In the genomic region with DNA sequence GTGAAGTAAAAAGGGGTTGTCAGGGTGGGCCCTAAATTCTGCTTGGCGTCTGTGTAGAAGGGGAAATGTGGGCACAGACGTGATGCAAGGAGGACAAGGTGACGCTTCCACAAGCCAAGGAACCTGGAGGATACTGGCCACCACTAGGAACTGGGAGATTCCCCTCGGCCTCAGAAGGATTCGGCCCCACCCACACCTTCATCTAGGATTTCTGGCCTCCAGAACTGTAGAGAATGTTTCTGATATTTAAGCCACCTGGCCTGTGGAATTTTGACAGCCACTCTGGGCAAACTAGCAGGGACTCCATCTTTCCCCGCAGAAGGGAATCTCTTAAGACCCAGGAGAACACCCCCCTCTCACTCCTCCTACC, we compare ENCODE assay signal across 9 cellular contexts. TPM values are rescaled to one million over a fixed set of nuclear protein-coding genes. Genes with fewer than 3 reads are reported as not detected.
DNase-seq lines count a peak whose midpoint lies in the region; ATAC-seq and TF ChIP-seq lines count a peak whose summit lies in the region.
"Had no signal": no experiment of that assay in that cellular context is flagged by ENCODE, and none has a peak within 500 bp of the region (broad histone marks: within the 10 kb centered on the region; RNA-seq: fewer than 3 reads in every experiment).

No MANE protein-coding gene starts in this region.

- H3K9me3 Mint-ChIP-seq in dendritic cell treated with granulocyte-macrophage colony-stimulating factor and Interleukin-4, amounts not matched to agents 40 ng/mL and 50 ng/mL, for 4 days = no peaks in the 10 kb centered on the region
- H3K9me3 Mint-ChIP-seq in naive thymus-derived CD8-positive, alpha-beta T cell = no peaks in the 10 kb centered on the region

- no peak for TF ChIP-seq CTCF in AG09309 (IDR thresholded peaks at IDR 0.05; ENCODE audit: control insufficient read depth, insufficient read depth, low read depth, low read length, missing control alignments)

- no peaks in the 10 kb centered on the region for H3K27me3 Mint-ChIP-seq in dendritic cell treated with granulocyte-macrophage colony-stimulating factor and Interleukin-4, amounts not matched to agents 40 ng/mL and 50 ng/mL, for 4 days
- peaks cover 0 to 4% (median 0%) of the 10 kb centered on the region in 5 donors for H3K27me3 Mint-ChIP-seq in naive thymus-derived CD8-positive, alpha-beta T cell

- H3K4me3 ChIP-seq in AG09309 (ENCODE audit: control insufficient read depth, low read depth, low read length) = peak overlapping the region; percentile 78

- H3K36me3 Mint-ChIP-seq in dendritic cell treated with granulocyte-macrophage colony-stimulating factor and Interleukin-4, amounts not matched to agents 40 ng/mL and 50 ng/mL, for 4 days (ENCODE audit: low read depth) = peaks cover 83% of the 10 kb centered on the region
- H3K36me3 Mint-ChIP-seq in naive thymus-derived CD8-positive, alpha-beta T cell = peaks cover 3 to 31% (median 9%) of the 10 kb centered on the region in 3 donors

- H3K4me1 Mint-ChIP-seq in dendritic cell treated with granulocyte-macrophage colony-stimulating factor and Interleukin-4, amounts not matched to agents 40 ng/mL and 50 ng/mL, for 4 days (ENCODE audit: low read depth) = peaks cover 72% of the 10 kb centered on the region
- H3K4me1 Mint-ChIP-seq in naive thymus-derived CD8-positive, alpha-beta T cell = peaks cover 27 to 52% (median 49%) of the 10 kb centered on the region in 4 donors

- H3K4me3 Mint-ChIP-seq in dendritic cell treated with granulocyte-macrophage colony-stimulating factor and Interleukin-4, amounts not matched to agents 40 ng/mL and 50 ng/mL, for 4 days = peak overlapping the region; percentile 94
- peak overlapping the region; percentile 84 to 100 (median 89) for H3K4me3 Mint-ChIP-seq in naive thymus-derived CD8-positive, alpha-beta T cell

- no peaks in the 10 kb centered on the region for H3K9me3 ChIP-seq in KOPT-K1 (ENCODE audit: insufficient read depth, low read length, poor library complexity, severe bottlenecking)

- POLR2A ChIA-PET in naive thymus-derived CD8-positive, alpha-beta T cell (lab: Charles Lee) = interaction anchor here (0.6 to 13.1 kb wide), 11 partner anchors 17 to 391 kb away, joined by 3 to 262 read pairs (median 5); a partner anchor contains a TSS

- peak overlapping the region; percentile 98 for H3K27ac Mint-ChIP-seq in dendritic cell treated with granulocyte-macrophage colony-stimulating factor and Interleukin-4, amounts not matched to agents 40 ng/mL and 50 ng/mL, for 4 days
- H3K27ac Mint-ChIP-seq in naive thymus-derived CD8-positive, alpha-beta T cell = peak overlapping the region; percentile 43 to 96 (median 86)

- intact Hi-C loops in dendritic cell treated with granulocyte-macrophage colony-stimulating factor and Interleukin-4, amounts not matched to agents 40 ng/mL and 50 ng/mL, for 4 days (cut with micrococcal nuclease) = loop anchor here (5.0 kb wide), 1 partner anchor 82 kb away; no protein-coding TSS in a partner anchor

- no peak for ATAC-seq in naive thymus-derived CD8-positive, alpha-beta T cell
- no peak for ATAC-seq in HG03565 (IDR thresholded peaks at IDR 0.05; ENCODE audit: unreplicated experiment)

- peak overlapping the region; percentile 93 for H3K27ac ChIP-seq in KOPT-K1 (ENCODE audit: low read depth, low read length, poor library complexity, severe bottlenecking)

- DNase-seq in AG09309 (ENCODE audit: low read depth) = no peak
- no peak for DNase-seq in naive thymus-derived CD8-positive, alpha-beta T cell
- DNase-seq in NCI-H1436 treated with DMSO at 0.1 percent for 48 hours (lab: John Stamatoyannopoulos, UW) = no peak
- DNase-seq in Kasumi-1 (lab: John Stamatoyannopoulos, UW) = no peak
- DNase-seq in NCI-H1105 treated with DMSO at 0.1 percent for 48 hours (lab: John Stamatoyannopoulos, UW) = no peak
- DNase-seq: stimulated activated CD4-positive, alpha-beta T cell treated with anti-CD3 and anti-CD28 coated beads, Interleukin-12 subunit alpha, Interleukin-12 subunit beta, amount 100 ng/mL, for 4 hours had no signal

- H3K36me3 ChIP-seq in KOPT-K1 (ENCODE audit: insufficient read depth, low read length) = peaks cover 58% of the 10 kb centered on the region

RNA-seq across cellular contexts. Expression of a gene that starts 1.1 kb away (rescaled TPM):
- total RNA-seq in naive thymus-derived CD8-positive, alpha-beta T cell = 10 to 100 TPM; 56.7 to 59.8 TPM
- 100 to 1,000 TPM in 2 of 3 donors, 10 to 100 TPM in 1; 85.2 to 106 (median 101) TPM for polyA plus RNA-seq in naive thymus-derived CD8-positive, alpha-beta T cell

RNA-seq across cellular contexts. Expression of a gene that starts 1.6 kb away (rescaled TPM):
- total RNA-seq in naive thymus-derived CD8-positive, alpha-beta T cell = 100 to 1,000 TPM; 149 to 162 TPM
- polyA plus RNA-seq in naive thymus-derived CD8-positive, alpha-beta T cell = 10 to 100 TPM; 16.3 to 33.5 (median 26.0) TPM

RNA-seq across cellular contexts. Expression of a gene that starts 14.1 kb away (rescaled TPM):
- total RNA-seq in naive thymus-derived CD8-positive, alpha-beta T cell = 10 to 100 TPM; 13.6 to 14.0 TPM
- not detected for polyA plus RNA-seq in naive thymus-derived CD8-positive, alpha-beta T cell

RNA-seq across cellular contexts. Expression of a gene that starts 21.2 kb away (rescaled TPM):
- total RNA-seq in naive thymus-derived CD8-positive, alpha-beta T cell = under 1 TPM in 1 of 2 experiments, not detected in 1; 0.70 TPM
- polyA plus RNA-seq in naive thymus-derived CD8-positive, alpha-beta T cell = 1 to 10 TPM in 1 of 3 donors, under 1 TPM in 2; 0.41 to 1.3 (median 0.59) TPM

RNA-seq across cellular contexts. Expression of a gene that starts 47.0 kb away (rescaled TPM):
- under 1 TPM; 0.14 to 0.23 TPM for total RNA-seq in naive thymus-derived CD8-positive, alpha-beta T cell
- polyA plus RNA-seq in naive thymus-derived CD8-positive, alpha-beta T cell = under 1 TPM in 1 of 3 donors, not detected in 2; 0.15 TPM
